Comparison of ENCODE assay signal across 8 cellular contexts in genomic region chr14:103512701-103513611, GRCh38. TPM values are rescaled to one million over a fixed set of nuclear protein-coding genes. Genes with fewer than 3 reads are reported as not detected.
DNase-seq lines count a peak whose midpoint lies in the region; ATAC-seq and TF ChIP-seq lines count a peak whose summit lies in the region.

No MANE protein-coding gene starts in this region.

- H3K27ac ChIP-seq in RWPE2 (ENCODE audit: poor library complexity, severe bottlenecking) (peak overlapping the region; percentile 76), psoas muscle (peak overlapping the region; percentile 85)

- ATAC-seq in RWPE2 (ENCODE audit: low read depth) = peak; percentile 91
- peak; percentile 63 to 89 (median 80) for ATAC-seq in psoas muscle
- no peak for ATAC-seq in GM18511 (IDR thresholded peaks at IDR 0.05; ENCODE audit: unreplicated experiment)
- ATAC-seq in GM21717 (IDR thresholded peaks at IDR 0.05; ENCODE audit: unreplicated experiment) = no peak

- H3K4me1 ChIP-seq in RWPE2 (ENCODE audit: insufficient read depth, poor library complexity, severe bottlenecking) (peaks cover 18% of the 10 kb centered on the region), psoas muscle (peaks cover 16% of the 10 kb centered on the region)

- H3K36me3 ChIP-seq in RWPE2 (ENCODE audit: low read depth) = peaks cover 33% of the 10 kb centered on the region
- peaks cover 3 to 38% of the 10 kb centered on the region in 2 donors for H3K36me3 ChIP-seq in psoas muscle (ENCODE audit: insufficient read depth in 1 of 2, low read depth in 1 of 2)

- intact Hi-C loops in psoas muscle (cut with DNase I) = no loop called here

- peak; percentile 12 for TF ChIP-seq CTCF in RWPE2 (IDR thresholded peaks at IDR 0.05; ENCODE audit: poor library complexity, severe bottlenecking)
- TF ChIP-seq CTCF in psoas muscle (IDR thresholded peaks at IDR 0.05) = no peak

- 16 to 43% (median 25%) methylated on average over 25 of the region's 25 CpGs for WGBS in psoas muscle, 3 donors

- no peak overlapping the region for H3K4me3 ChIP-seq in RWPE2 (ENCODE audit: severe bottlenecking)
- no peak overlapping the region for H3K4me3 ChIP-seq in psoas muscle

- H3K27me3 ChIP-seq in RWPE2 (ENCODE audit: insufficient read depth, poor library complexity, severe bottlenecking) (no peaks in the 10 kb centered on the region), psoas muscle (ENCODE audit: insufficient read depth in 3 of 3, low read length in 2 of 3) (no peaks in the 10 kb centered on the region)

- H3K9me3 ChIP-seq in RWPE2 (ENCODE audit: severe bottlenecking) = no peaks in the 10 kb centered on the region
- no peaks in the 10 kb centered on the region for H3K9me3 ChIP-seq in psoas muscle

- peak; percentile 98 for DNase-seq in HPDE6-E6E7 (ENCODE audit: extremely low spot score)
- DNase-seq in RWPE2 (ENCODE audit: low spot score) = peak; percentile 95
- peak; percentile 8 for DNase-seq in germinal center (ENCODE audit: low spot score)
- DNase-seq in psoas muscle = peak; percentile 64 to 81
- no peak for DNase-seq in GDM1 (lab: John Stamatoyannopoulos, UW)
- DNase-seq in GOT3 (lab: John Stamatoyannopoulos, UW) = no peak

RNA-seq across cellular contexts. Expression of gene CKB, which starts 9.7 kb away (rescaled TPM):
- total RNA-seq in psoas muscle = 100 to 1,000 TPM in 1 of 4 donors, 10 to 100 TPM in 3; 19.5 to 116 (median 33.0) TPM
- polyA plus RNA-seq in psoas muscle = 100 to 1,000 TPM in 1 of 3 donors, 10 to 100 TPM in 2; 21.2 to 383 (median 67.0) TPM

RNA-seq across cellular contexts. Expression of gene TRMT61A, which starts 16.0 kb away (rescaled TPM):
- 10 to 100 TPM in 1 of 4 donors, 1 to 10 TPM in 3; 6.5 to 12.7 (median 7.8) TPM for total RNA-seq in psoas muscle
- polyA plus RNA-seq in psoas muscle = 10 to 100 TPM; 13.1 to 29.5 (median 13.3) TPM

RNA-seq across cellular contexts. Expression of gene BAG5, which starts 49.5 kb away (rescaled TPM):
- total RNA-seq in psoas muscle = 10 to 100 TPM; 15.4 to 29.5 (median 23.2) TPM
- polyA plus RNA-seq in psoas muscle = 10 to 100 TPM in 2 of 3 donors, 1 to 10 TPM in 1; 8.7 to 25.4 (median 14.1) TPM

RNA-seq across cellular contexts. Expression of gene COA8, which starts 49.8 kb away (rescaled TPM):
- total RNA-seq in psoas muscle = 100 to 1,000 TPM in 1 of 4 donors, 10 to 100 TPM in 3; 73.6 to 101 (median 80.0) TPM
- polyA plus RNA-seq in psoas muscle = 100 to 1,000 TPM; 118 to 171 (median 141) TPM

Comparison
In these comparisons a context has a peak if more than half of its experiments do, and no peak if none do; other contexts are left out.
1. DNase-seq: peak in HPDE6-E6E7 (single experiment), RWPE2 (single experiment), germinal center (single experiment) and psoas muscle (2 of 2); none in GDM1 (single experiment) and GOT3 (single experiment).
2. ATAC-seq: peak in RWPE2 (single experiment) and psoas muscle (4 of 4); none in GM18511 (single experiment) and GM21717 (single experiment).